9 cellular contexts compared by ENCODE assay signal in genomic region chr5:35815089-35815936, GRCh38. TPM values are rescaled to one million over a fixed set of nuclear protein-coding genes. Genes with fewer than 3 reads are reported as not detected.
DNase-seq lines count a peak whose midpoint lies in the region; ATAC-seq and TF ChIP-seq lines count a peak whose summit lies in the region.
"Had no signal": no experiment of that assay in that cellular context is flagged by ENCODE, and none has a peak within 500 bp of the region (broad histone marks: within the 10 kb centered on the region; RNA-seq: fewer than 3 reads in every experiment).

No MANE protein-coding gene starts in this region.

- TF ChIP-seq CTCF in colonic mucosa (IDR thresholded peaks at IDR 0.05): peak; percentile 73
- TF ChIP-seq CTCF in spleen (IDR thresholded peaks at IDR 0.05 in 8 of 11, conservative IDR thresholded peaks at IDR 0.05 in 3 of 11): peak in 6 of 11 experiments; percentile 11 to 60 (median 18)
- no peak for TF ChIP-seq CTCF in suprapubic skin (IDR thresholded peaks at IDR 0.05)

- intact Hi-C loops in colonic mucosa (cut with DNase I): loop anchor here (5.0 kb wide), 1 partner anchor 38 kb away; no protein-coding TSS in a partner anchor
- intact Hi-C loops in spleen (cut with DNase I; ENCODE audit: low total_unique reads): no loop called here

- TF ChIP-seq POLR2A in spleen (IDR thresholded peaks at IDR 0.05) (no peak), suprapubic skin (IDR thresholded peaks at IDR 0.05) (no peak)

- DNase-seq in DMS 273 treated with DMSO at 0.1 percent for 48 hours (lab: John Stamatoyannopoulos, UW) (peak; percentile 4), NCI-H2029 (lab: John Stamatoyannopoulos, UW) (peak; percentile 10), colonic mucosa (peak; percentile 49), spleen (no peak), suprapubic skin (ENCODE audit: low spot score in 2 of 2) (no peak)
- DNase-seq: upper lobe of left lung had no signal

- no peaks in the 10 kb centered on the region for H3K9me3 ChIP-seq in colonic mucosa
- no peaks in the 10 kb centered on the region for H3K9me3 ChIP-seq in spleen
- H3K9me3 ChIP-seq in suprapubic skin: no peaks in the 10 kb centered on the region
- H3K9me3 ChIP-seq: upper lobe of left lung had no signal

- no peak for TF ChIP-seq EP300 in suprapubic skin (IDR thresholded peaks at IDR 0.05)

- H3K4me1 ChIP-seq in colonic mucosa (no peaks in the 10 kb centered on the region), spleen (peaks cover 0 to 4% (median 0%) of the 10 kb centered on the region in 6 donors), suprapubic skin (no peaks in the 10 kb centered on the region)
- H3K4me1 ChIP-seq: upper lobe of left lung had no signal

- no peak overlapping the region for H3K4me3 ChIP-seq in colonic mucosa
- H3K4me3 ChIP-seq in spleen: no peak overlapping the region
- no peak overlapping the region for H3K4me3 ChIP-seq in suprapubic skin
- H3K4me3 ChIP-seq: upper lobe of left lung had no signal

- ATAC-seq in GM18909 (IDR thresholded peaks at IDR 0.05; ENCODE audit: poor library complexity, unreplicated experiment): peak; percentile 71
- no peak for ATAC-seq in HG02884 (IDR thresholded peaks at IDR 0.05; ENCODE audit: unreplicated experiment)
- no peak for ATAC-seq in HG03571 (IDR thresholded peaks at IDR 0.05; ENCODE audit: unreplicated experiment)

- H3K27me3 ChIP-seq in colonic mucosa (no peaks in the 10 kb centered on the region), spleen (replicated peaks in 1 of 7) (no peaks in the 10 kb centered on the region), suprapubic skin (no peaks in the 10 kb centered on the region)
- H3K27me3 ChIP-seq: upper lobe of left lung had no signal

- H3K36me3 ChIP-seq in colonic mucosa (no peaks in the 10 kb centered on the region), spleen (no peaks in the 10 kb centered on the region), suprapubic skin (no peaks in the 10 kb centered on the region)
- H3K36me3 ChIP-seq: upper lobe of left lung had no signal

- H3K27ac ChIP-seq in colonic mucosa: no peak overlapping the region
- peak overlapping the region in 3 of 8 donors; percentile 40 to 69 (median 57) for H3K27ac ChIP-seq in spleen
- no peak overlapping the region for H3K27ac ChIP-seq in suprapubic skin
- H3K27ac ChIP-seq: upper lobe of left lung had no signal

- H3K9ac ChIP-seq in colonic mucosa (ENCODE audit: low read depth in 2 of 2, low read length in 2 of 2): no peak overlapping the region

- WGBS in spleen, 5 donors: 81 to 93% (median 82%) methylated on average over 10 of the region's 10 CpGs
- 84% methylated on average over 10 of the region's 10 CpGs for WGBS in suprapubic skin

RNA-seq across cellular contexts. Expression of gene IL7R, which starts 41.4 kb away (rescaled TPM):
- 1 to 10 TPM; 4.6 to 6.1 TPM for total RNA-seq in colonic mucosa
- 100 to 1,000 TPM in 4 of 7 donors, 10 to 100 TPM in 3; 82.3 to 280 (median 130) TPM for total RNA-seq in spleen
- polyA plus RNA-seq in spleen: 10 to 100 TPM; 13.5 to 21.8 (median 16.3) TPM
- 1 to 10 TPM in 3 of 4 donors, under 1 TPM in 1; 0.73 to 7.1 (median 4.2) TPM for total RNA-seq in suprapubic skin

Comparison
In these comparisons a context has a peak if more than half of its experiments do, and no peak if none do; other contexts are left out.
1. DNase-seq: peak in DMS 273 treated with DMSO at 0.1 percent for 48 hours (single experiment), NCI-H2029 (single experiment) and colonic mucosa (single experiment); none in spleen (single experiment) and suprapubic skin (0 of 2).
2. CTCF ChIP-seq: peak in colonic mucosa (single experiment) and spleen (6 of 11); none in suprapubic skin (0 of 2).
3. RNA of gene IL7R, which starts 41.4 kb away (total RNA-seq): 82.3 to 280 TPM in spleen; 4.6 to 6.1 TPM in colonic mucosa and 0.73 to 7.1 TPM in suprapubic skin; every median in the first group is over 10 times any median in the second.